Comparison of ENCODE assay signal across 10 cellular contexts in the genomic region with DNA sequence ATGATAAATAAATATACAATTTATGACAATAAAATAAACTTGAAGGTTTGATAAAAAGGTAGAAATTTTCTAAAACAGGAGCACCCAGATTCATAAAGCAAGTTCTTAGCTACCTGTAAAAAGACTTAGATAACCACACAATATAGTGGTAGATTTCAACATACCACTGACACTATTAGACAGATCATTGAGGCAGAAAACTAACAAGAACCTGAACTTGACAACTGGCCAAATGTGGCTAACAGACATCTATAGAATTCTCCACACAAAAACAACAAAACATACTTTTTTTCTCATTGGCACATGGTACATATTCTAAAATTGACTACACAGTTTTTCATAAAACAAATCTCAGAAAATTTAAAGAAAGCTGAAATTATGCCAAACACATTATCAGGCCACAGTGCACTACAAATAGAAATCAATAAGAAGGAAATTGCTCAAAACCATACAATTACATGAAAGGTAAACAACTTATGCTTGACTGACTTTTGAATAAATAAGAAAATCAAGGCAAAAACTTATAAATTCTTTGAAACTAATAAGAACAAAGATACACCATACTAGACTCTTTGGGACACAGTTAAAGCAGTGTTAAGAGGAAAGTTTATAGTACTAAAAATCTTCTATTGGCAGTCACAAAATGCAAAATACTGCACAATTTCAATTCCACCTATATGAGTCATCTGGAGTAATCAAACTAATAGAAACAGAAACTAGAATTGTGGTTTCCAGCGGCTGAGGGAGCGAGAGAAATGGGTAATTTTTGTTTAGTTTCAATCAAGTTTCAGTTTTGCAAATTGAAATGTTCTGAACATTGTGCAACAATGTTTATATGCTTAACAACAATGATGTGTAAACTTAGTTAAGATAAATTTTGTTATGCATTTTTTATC.
DNase-seq lines count a peak whose midpoint lies in the region; ATAC-seq and TF ChIP-seq lines count a peak whose summit lies in the region.
"Had no signal": no experiment of that assay in that cellular context is flagged by ENCODE, and none has a peak within 500 bp of the region (broad histone marks: within the 10 kb centered on the region; RNA-seq: fewer than 3 reads in every experiment).

No MANE protein-coding gene starts in this region.

- H3K4me1 ChIP-seq in heart right ventricle, result no peaks in the 10 kb centered on the region
- H3K4me1 ChIP-seq in Peyer's patch, result no peaks in the 10 kb centered on the region
- H3K4me1 ChIP-seq: heart left ventricle had no signal

- TF ChIP-seq POLR2A in Peyer's patch (IDR thresholded peaks at IDR 0.05), result no peak

- intact Hi-C loops in natural killer cell (cut with micrococcal nuclease) (no loop called here), heart right ventricle (cut with DNase I) (no loop called here)

- H3K4me3 Mint-ChIP-seq in activated naive CD8-positive, alpha-beta T cell treated with anti-CD3 and anti-CD28 coated beads, Interleukin-2, amount 10 ng/mL, durations not matched to agents 7 days and 5 days, result peak overlapping the region; percentile 25
- H3K4me3 Mint-ChIP-seq in activated naive CD8-positive, alpha-beta T cell treated with anti-CD3 and anti-CD28 coated beads, Interleukin-2, amount 50 U/mL, for 24 hours, result no peak overlapping the region
- H3K4me3 Mint-ChIP-seq in natural killer cell, result peak overlapping the region; percentile 41

- DNase-seq in activated naive CD8-positive, alpha-beta T cell treated with anti-CD3 and anti-CD28 coated beads, Interleukin-2, amount 10 ng/mL, durations not matched to agents 7 days and 5 days, result no peak
- DNase-seq in activated naive CD8-positive, alpha-beta T cell treated with anti-CD3 and anti-CD28 coated beads, Interleukin-2, amount 50 U/mL, for 24 hours, result no peak
- DNase-seq in natural killer cell, result no peak
- no peak for DNase-seq in heart right ventricle
- no peak for DNase-seq in Peyer's patch
- DNase-seq: heart left ventricle had no signal

- no peaks in the 10 kb centered on the region for H3K9me3 Mint-ChIP-seq in activated naive CD8-positive, alpha-beta T cell treated with anti-CD3 and anti-CD28 coated beads, Interleukin-2, amount 10 ng/mL, durations not matched to agents 7 days and 5 days
- no peaks in the 10 kb centered on the region for H3K9me3 Mint-ChIP-seq in activated naive CD8-positive, alpha-beta T cell treated with anti-CD3 and anti-CD28 coated beads, Interleukin-2, amount 50 U/mL, for 24 hours
- H3K9me3 Mint-ChIP-seq in natural killer cell, result peaks cover 2 to 11% of the 10 kb centered on the region in 2 donors

- H3K4me3 ChIP-seq in heart right ventricle, result no peak overlapping the region
- no peak overlapping the region for H3K4me3 ChIP-seq in Peyer's patch
- H3K4me3 ChIP-seq: coronary artery, heart left ventricle had no signal

- no peaks in the 10 kb centered on the region for H3K36me3 ChIP-seq in heart right ventricle
- no peaks in the 10 kb centered on the region for H3K36me3 ChIP-seq in Peyer's patch
- H3K36me3 ChIP-seq: heart left ventricle had no signal

- peaks cover 0 to 17% (median 0%) of the 10 kb centered on the region in 11 donors for H3K9me3 ChIP-seq in heart right ventricle
- no peaks in the 10 kb centered on the region for H3K9me3 ChIP-seq in Peyer's patch
- H3K9me3 ChIP-seq: heart left ventricle had no signal

- H3K4me1 Mint-ChIP-seq in activated naive CD8-positive, alpha-beta T cell treated with anti-CD3 and anti-CD28 coated beads, Interleukin-2, amount 10 ng/mL, durations not matched to agents 7 days and 5 days, result no peaks in the 10 kb centered on the region
- H3K4me1 Mint-ChIP-seq in activated naive CD8-positive, alpha-beta T cell treated with anti-CD3 and anti-CD28 coated beads, Interleukin-2, amount 50 U/mL, for 24 hours, result peaks cover 11% of the 10 kb centered on the region
- peaks cover 0 to 8% of the 10 kb centered on the region in 2 donors for H3K4me1 Mint-ChIP-seq in natural killer cell

- POLR2A ChIA-PET in activated naive CD8-positive, alpha-beta T cell treated with anti-CD3 and anti-CD28 coated beads, Interleukin-2, amount 10 ng/mL, durations not matched to agents 7 days and 5 days (lab: Charles Lee), result no interaction called here

- H3K36me3 Mint-ChIP-seq in activated naive CD8-positive, alpha-beta T cell treated with anti-CD3 and anti-CD28 coated beads, Interleukin-2, amount 10 ng/mL, durations not matched to agents 7 days and 5 days, result no peaks in the 10 kb centered on the region
- H3K36me3 Mint-ChIP-seq in activated naive CD8-positive, alpha-beta T cell treated with anti-CD3 and anti-CD28 coated beads, Interleukin-2, amount 50 U/mL, for 24 hours (ENCODE audit: low read depth), result no peaks in the 10 kb centered on the region
- no peaks in the 10 kb centered on the region for H3K36me3 Mint-ChIP-seq in natural killer cell

- peak overlapping the region; percentile 12 for H3K27ac Mint-ChIP-seq in activated naive CD8-positive, alpha-beta T cell treated with anti-CD3 and anti-CD28 coated beads, Interleukin-2, amount 10 ng/mL, durations not matched to agents 7 days and 5 days
- no peak overlapping the region for H3K27ac Mint-ChIP-seq in activated naive CD8-positive, alpha-beta T cell treated with anti-CD3 and anti-CD28 coated beads, Interleukin-2, amount 50 U/mL, for 24 hours
- peak overlapping the region in 1 of 2 donors; percentile 75 for H3K27ac Mint-ChIP-seq in natural killer cell

- no peaks in the 10 kb centered on the region for H3K27me3 ChIP-seq in heart right ventricle
- no peaks in the 10 kb centered on the region for H3K27me3 ChIP-seq in Peyer's patch
- H3K27me3 ChIP-seq: heart left ventricle had no signal

- H3K27ac ChIP-seq in heart right ventricle (no peak overlapping the region), Peyer's patch (no peak overlapping the region)
- H3K27ac ChIP-seq: coronary artery, heart left ventricle had no signal

- WGBS in heart right ventricle, 2 donors, result 81 to 90% methylated on average over 2 of the region's 2 CpGs

- no peaks in the 10 kb centered on the region for H3K27me3 Mint-ChIP-seq in activated naive CD8-positive, alpha-beta T cell treated with anti-CD3 and anti-CD28 coated beads, Interleukin-2, amount 10 ng/mL, durations not matched to agents 7 days and 5 days
- H3K27me3 Mint-ChIP-seq in activated naive CD8-positive, alpha-beta T cell treated with anti-CD3 and anti-CD28 coated beads, Interleukin-2, amount 50 U/mL, for 24 hours, result no peaks in the 10 kb centered on the region
- H3K27me3 Mint-ChIP-seq in natural killer cell (ENCODE audit: low read depth in 2 of 2), result no peaks in the 10 kb centered on the region

- TF ChIP-seq CTCF in natural killer cell (IDR thresholded peaks at IDR 0.05) (no peak), heart right ventricle (IDR thresholded peaks at IDR 0.05) (no peak), Peyer's patch (IDR thresholded peaks at IDR 0.05) (no peak)

- ATAC-seq in activated naive CD8-positive, alpha-beta T cell treated with anti-CD3 and anti-CD28 coated beads, Interleukin-2, amount 10 ng/mL, durations not matched to agents 7 days and 5 days (ENCODE audit: low read depth), result peak; percentile 39
- ATAC-seq in activated naive CD8-positive, alpha-beta T cell treated with anti-CD3 and anti-CD28 coated beads, Interleukin-2, amount 50 U/mL, for 24 hours, result no peak
- peak; percentile 85 for ATAC-seq in GM21737 (IDR thresholded peaks at IDR 0.05; ENCODE audit: unreplicated experiment)
- peak; percentile 82 for ATAC-seq in HG03457 (IDR thresholded peaks at IDR 0.05; ENCODE audit: unreplicated experiment)
- ATAC-seq in natural killer cell, result peak in 2 of 3 donors; percentile 18 to 63
- ATAC-seq in heart right ventricle, result no peak
- ATAC-seq in HG03039 (IDR thresholded peaks at IDR 0.05; ENCODE audit: unreplicated experiment), result no peak
- ATAC-seq: heart left ventricle had no signal

Comparison
In these comparisons a context has a peak if more than half of its experiments do, and no peak if none do; other contexts are left out.
1. ATAC-seq: peak in activated naive CD8-positive, alpha-beta T cell treated with anti-CD3 and anti-CD28 coated beads, Interleukin-2, amount 10 ng/mL, durations not matched to agents 7 days and 5 days (single experiment), GM21737 (single experiment), HG03457 (single experiment) and natural killer cell (2 of 3); none in activated naive CD8-positive, alpha-beta T cell treated with anti-CD3 and anti-CD28 coated beads, Interleukin-2, amount 50 U/mL, for 24 hours (single experiment), heart right ventricle (0 of 8) and HG03039 (single experiment).